ENCODE assay signal across 1 cellular context in genomic region chr15:80913541-80913940, GRCh38.
TF ChIP-seq lines count a peak whose summit lies in the region.

No MANE protein-coding gene starts in this region.

TF ChIP-seq in HepG2, 621 proteins besides CTCF, POLR2A, EP300 and RAD21 (continued from another document and continues in another):
- TF ChIP-seq, protein P1, sequence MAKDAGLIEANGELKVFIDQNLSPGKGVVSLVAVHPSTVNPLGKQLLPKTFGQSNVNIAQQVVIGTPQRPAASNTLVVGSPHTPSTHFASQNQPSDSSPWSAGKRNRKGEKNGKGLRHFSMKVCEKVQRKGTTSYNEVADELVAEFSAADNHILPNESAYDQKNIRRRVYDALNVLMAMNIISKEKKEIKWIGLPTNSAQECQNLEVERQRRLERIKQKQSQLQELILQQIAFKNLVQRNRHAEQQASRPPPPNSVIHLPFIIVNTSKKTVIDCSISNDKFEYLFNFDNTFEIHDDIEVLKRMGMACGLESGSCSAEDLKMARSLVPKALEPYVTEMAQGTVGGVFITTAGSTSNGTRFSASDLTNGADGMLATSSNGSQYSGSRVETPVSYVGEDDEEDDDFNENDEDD (CRISPR knock-in tag; IDR thresholded peaks at IDR 0.05; ENCODE audit: borderline replicate concordance): no peak
- TF ChIP-seq KAT2B (IDR thresholded peaks at IDR 0.05; ENCODE audit: borderline replicate concordance, low read depth, low read length): no peak
- no peak for TF ChIP-seq POLR2G (IDR thresholded peaks at IDR 0.05; ENCODE audit: low read depth, low read length)
- TF ChIP-seq, protein P2, sequence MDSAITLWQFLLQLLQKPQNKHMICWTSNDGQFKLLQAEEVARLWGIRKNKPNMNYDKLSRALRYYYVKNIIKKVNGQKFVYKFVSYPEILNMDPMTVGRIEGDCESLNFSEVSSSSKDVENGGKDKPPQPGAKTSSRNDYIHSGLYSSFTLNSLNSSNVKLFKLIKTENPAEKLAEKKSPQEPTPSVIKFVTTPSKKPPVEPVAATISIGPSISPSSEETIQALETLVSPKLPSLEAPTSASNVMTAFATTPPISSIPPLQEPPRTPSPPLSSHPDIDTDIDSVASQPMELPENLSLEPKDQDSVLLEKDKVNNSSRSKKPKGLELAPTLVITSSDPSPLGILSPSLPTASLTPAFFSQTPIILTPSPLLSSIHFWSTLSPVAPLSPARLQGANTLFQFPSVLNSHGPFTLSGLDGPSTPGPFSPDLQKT (CRISPR knock-in tag; IDR thresholded peaks at IDR 0.05; ENCODE audit: borderline replicate concordance): no peak
- TF ChIP-seq, protein P3, sequence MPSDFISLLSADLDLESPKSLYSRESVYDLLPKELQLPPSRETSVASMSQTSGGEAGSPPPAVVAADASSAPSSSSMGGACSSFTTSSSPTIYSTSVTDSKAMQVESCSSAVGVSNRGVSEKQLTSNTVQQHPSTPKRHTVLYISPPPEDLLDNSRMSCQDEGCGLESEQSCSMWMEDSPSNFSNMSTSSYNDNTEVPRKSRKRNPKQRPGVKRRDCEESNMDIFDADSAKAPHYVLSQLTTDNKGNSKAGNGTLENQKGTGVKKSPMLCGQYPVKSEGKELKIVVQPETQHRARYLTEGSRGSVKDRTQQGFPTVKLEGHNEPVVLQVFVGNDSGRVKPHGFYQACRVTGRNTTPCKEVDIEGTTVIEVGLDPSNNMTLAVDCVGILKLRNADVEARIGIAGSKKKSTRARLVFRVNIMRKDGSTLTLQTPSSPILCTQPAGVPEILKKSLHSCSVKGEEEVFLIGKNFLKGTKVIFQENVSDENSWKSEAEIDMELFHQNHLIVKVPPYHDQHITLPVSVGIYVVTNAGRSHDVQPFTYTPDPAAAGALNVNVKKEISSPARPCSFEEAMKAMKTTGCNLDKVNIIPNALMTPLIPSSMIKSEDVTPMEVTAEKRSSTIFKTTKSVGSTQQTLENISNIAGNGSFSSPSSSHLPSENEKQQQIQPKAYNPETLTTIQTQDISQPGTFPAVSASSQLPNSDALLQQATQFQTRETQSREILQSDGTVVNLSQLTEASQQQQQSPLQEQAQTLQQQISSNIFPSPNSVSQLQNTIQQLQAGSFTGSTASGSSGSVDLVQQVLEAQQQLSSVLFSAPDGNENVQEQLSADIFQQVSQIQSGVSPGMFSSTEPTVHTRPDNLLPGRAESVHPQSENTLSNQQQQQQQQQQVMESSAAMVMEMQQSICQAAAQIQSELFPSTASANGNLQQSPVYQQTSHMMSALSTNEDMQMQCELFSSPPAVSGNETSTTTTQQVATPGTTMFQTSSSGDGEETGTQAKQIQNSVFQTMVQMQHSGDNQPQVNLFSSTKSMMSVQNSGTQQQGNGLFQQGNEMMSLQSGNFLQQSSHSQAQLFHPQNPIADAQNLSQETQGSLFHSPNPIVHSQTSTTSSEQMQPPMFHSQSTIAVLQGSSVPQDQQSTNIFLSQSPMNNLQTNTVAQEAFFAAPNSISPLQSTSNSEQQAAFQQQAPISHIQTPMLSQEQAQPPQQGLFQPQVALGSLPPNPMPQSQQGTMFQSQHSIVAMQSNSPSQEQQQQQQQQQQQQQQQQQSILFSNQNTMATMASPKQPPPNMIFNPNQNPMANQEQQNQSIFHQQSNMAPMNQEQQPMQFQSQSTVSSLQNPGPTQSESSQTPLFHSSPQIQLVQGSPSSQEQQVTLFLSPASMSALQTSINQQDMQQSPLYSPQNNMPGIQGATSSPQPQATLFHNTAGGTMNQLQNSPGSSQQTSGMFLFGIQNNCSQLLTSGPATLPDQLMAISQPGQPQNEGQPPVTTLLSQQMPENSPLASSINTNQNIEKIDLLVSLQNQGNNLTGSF (CRISPR knock-in tag; IDR thresholded peaks at IDR 0.05): no peak
- no peak for TF ChIP-seq ZMYM3 (CRISPR knock-in tag; IDR thresholded peaks at IDR 0.05)
- TF ChIP-seq SIN3B (IDR thresholded peaks at IDR 0.05; ENCODE audit: low read length): no peak
- peak; percentile 33; the same call in 1 of the 2 replicates for TF ChIP-seq NCOA2 (CRISPR knock-in tag; IDR thresholded peaks at IDR 0.05)
- TF ChIP-seq ZNF276 (CRISPR knock-in tag; IDR thresholded peaks at IDR 0.05; ENCODE audit: low read depth): no peak
- no peak for TF ChIP-seq ZNF75D (CRISPR knock-in tag; IDR thresholded peaks at IDR 0.05; ENCODE audit: borderline replicate concordance)
- no peak for TF ChIP-seq SALL2 (CRISPR knock-in tag; IDR thresholded peaks at IDR 0.05)
- TF ChIP-seq NR2C2 (CRISPR knock-in tag; IDR thresholded peaks at IDR 0.05; ENCODE audit: borderline replicate concordance): no peak
- TF ChIP-seq RXRB (CRISPR knock-in tag; IDR thresholded peaks at IDR 0.05; ENCODE audit: borderline replicate concordance): 0 out of 2 replicates have a peak, but pooled peaks have one; percentile 28
- no peak for TF ChIP-seq ZNF615 (CRISPR knock-in tag; IDR thresholded peaks at IDR 0.05; ENCODE audit: borderline replicate concordance)
- TF ChIP-seq SOX5 (CRISPR knock-in tag; IDR thresholded peaks at IDR 0.05; ENCODE audit: borderline replicate concordance): peak; percentile 40; the same call in 1 of the 2 replicates
- no peak for TF ChIP-seq ZNF639 (CRISPR knock-in tag; conservative IDR thresholded peaks at IDR 0.05)
- peak; percentile 24; the same call in 1 of the 2 replicates for TF ChIP-seq FOXO1 (CRISPR knock-in tag; IDR thresholded peaks at IDR 0.05)
- TF ChIP-seq ZMAT5 (CRISPR knock-in tag; IDR thresholded peaks at IDR 0.05; ENCODE audit: borderline replicate concordance, low read depth): no peak
- TF ChIP-seq AKAP8 (CRISPR knock-in tag; IDR thresholded peaks at IDR 0.05): no peak
- TF ChIP-seq ZNF451 (CRISPR knock-in tag; IDR thresholded peaks at IDR 0.05): no peak
- TF ChIP-seq ZBTB2 (CRISPR knock-in tag; IDR thresholded peaks at IDR 0.05; ENCODE audit: low read depth): no peak
- TF ChIP-seq ZFP36L2 (CRISPR knock-in tag; IDR thresholded peaks at IDR 0.05): no peak
- no peak for TF ChIP-seq NR2F2 (IDR thresholded peaks at IDR 0.05; ENCODE audit: borderline replicate concordance, low read depth)
- TF ChIP-seq ZNF30 (CRISPR knock-in tag; IDR thresholded peaks at IDR 0.05): no peak
- TF ChIP-seq, protein P4, sequence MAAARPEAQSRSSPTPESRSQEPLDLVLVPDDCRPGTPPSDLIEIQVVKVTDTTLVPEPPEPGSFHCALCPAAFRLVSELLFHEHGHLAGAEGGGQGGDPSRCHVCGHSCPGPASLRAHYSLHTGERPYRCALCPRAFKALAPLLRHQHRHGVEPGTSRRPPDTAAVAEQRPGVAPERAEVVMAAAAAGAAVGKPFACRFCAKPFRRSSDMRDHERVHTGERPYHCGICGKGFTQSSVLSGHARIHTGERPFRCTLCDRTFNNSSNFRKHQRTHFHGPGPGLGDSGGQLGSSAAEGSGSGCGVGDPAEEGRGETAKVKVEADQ (CRISPR knock-in tag; IDR thresholded peaks at IDR 0.05; ENCODE audit: borderline replicate concordance): no peak
- TF ChIP-seq MTA3 (CRISPR knock-in tag; IDR thresholded peaks at IDR 0.05): no peak
- no peak for TF ChIP-seq ZNF747 (CRISPR knock-in tag; IDR thresholded peaks at IDR 0.05; ENCODE audit: borderline replicate concordance)
- no peak for TF ChIP-seq ARID3A (IDR thresholded peaks at IDR 0.05; ENCODE audit: low read depth, low read length)
- TF ChIP-seq GPN1 (CRISPR knock-in tag; IDR thresholded peaks at IDR 0.05; ENCODE audit: borderline replicate concordance): no peak
- no peak for TF ChIP-seq ZKSCAN1 (IDR thresholded peaks at IDR 0.05; ENCODE audit: low read length)
- TF ChIP-seq NFYC (CRISPR knock-in tag; IDR thresholded peaks at IDR 0.05): no peak
- no peak for TF ChIP-seq ZNF34 (CRISPR knock-in tag; IDR thresholded peaks at IDR 0.05; ENCODE audit: borderline replicate concordance)
- no peak for TF ChIP-seq ZNF569 (CRISPR knock-in tag; IDR thresholded peaks at IDR 0.05; ENCODE audit: borderline replicate concordance)
- no peak for TF ChIP-seq PAWR (CRISPR knock-in tag; IDR thresholded peaks at IDR 0.05; ENCODE audit: borderline replicate concordance)
- TF ChIP-seq ZNF337 (CRISPR knock-in tag; IDR thresholded peaks at IDR 0.05; ENCODE audit: borderline replicate concordance, low read depth): no peak
- no peak for TF ChIP-seq ZNF432 (CRISPR knock-in tag; IDR thresholded peaks at IDR 0.05; ENCODE audit: borderline replicate concordance)
- TF ChIP-seq ZNF468 (CRISPR knock-in tag; IDR thresholded peaks at IDR 0.05): no peak
- TF ChIP-seq ZNF607 (CRISPR knock-in tag; IDR thresholded peaks at IDR 0.05; ENCODE audit: borderline replicate concordance): no peak
- no peak for TF ChIP-seq SOX13 (IDR thresholded peaks at IDR 0.05)
- peak in 1 of 2 experiments; percentile 46; a peak in 1 of 4 replicates for TF ChIP-seq SOX13 (CRISPR knock-in tag; conservative IDR thresholded peaks at IDR 0.05 in 1 of 2, IDR thresholded peaks at IDR 0.05 in 1 of 2)
- TF ChIP-seq CBFB (CRISPR knock-in tag; IDR thresholded peaks at IDR 0.05): no peak
- TF ChIP-seq MYNN (CRISPR knock-in tag; IDR thresholded peaks at IDR 0.05; ENCODE audit: low read depth): no peak
- TF ChIP-seq SRSF9 (IDR thresholded peaks at IDR 0.05; ENCODE audit: borderline replicate concordance, insufficient read depth, low read depth, low read length, poor library complexity, severe bottlenecking): no peak
- no peak for TF ChIP-seq NCOA5 (CRISPR knock-in tag; IDR thresholded peaks at IDR 0.05)
- TF ChIP-seq, protein P5, sequence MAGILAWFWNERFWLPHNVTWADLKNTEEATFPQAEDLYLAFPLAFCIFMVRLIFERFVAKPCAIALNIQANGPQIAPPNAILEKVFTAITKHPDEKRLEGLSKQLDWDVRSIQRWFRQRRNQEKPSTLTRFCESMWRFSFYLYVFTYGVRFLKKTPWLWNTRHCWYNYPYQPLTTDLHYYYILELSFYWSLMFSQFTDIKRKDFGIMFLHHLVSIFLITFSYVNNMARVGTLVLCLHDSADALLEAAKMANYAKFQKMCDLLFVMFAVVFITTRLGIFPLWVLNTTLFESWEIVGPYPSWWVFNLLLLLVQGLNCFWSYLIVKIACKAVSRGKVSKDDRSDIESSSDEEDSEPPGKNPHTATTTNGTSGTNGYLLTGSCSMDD (CRISPR knock-in tag; IDR thresholded peaks at IDR 0.05): no peak
- TF ChIP-seq ZNF674 (CRISPR knock-in tag; IDR thresholded peaks at IDR 0.05; ENCODE audit: low read depth): no peak
